Comparison of ENCODE assay signal across 12 cellular contexts in the genomic region with DNA sequence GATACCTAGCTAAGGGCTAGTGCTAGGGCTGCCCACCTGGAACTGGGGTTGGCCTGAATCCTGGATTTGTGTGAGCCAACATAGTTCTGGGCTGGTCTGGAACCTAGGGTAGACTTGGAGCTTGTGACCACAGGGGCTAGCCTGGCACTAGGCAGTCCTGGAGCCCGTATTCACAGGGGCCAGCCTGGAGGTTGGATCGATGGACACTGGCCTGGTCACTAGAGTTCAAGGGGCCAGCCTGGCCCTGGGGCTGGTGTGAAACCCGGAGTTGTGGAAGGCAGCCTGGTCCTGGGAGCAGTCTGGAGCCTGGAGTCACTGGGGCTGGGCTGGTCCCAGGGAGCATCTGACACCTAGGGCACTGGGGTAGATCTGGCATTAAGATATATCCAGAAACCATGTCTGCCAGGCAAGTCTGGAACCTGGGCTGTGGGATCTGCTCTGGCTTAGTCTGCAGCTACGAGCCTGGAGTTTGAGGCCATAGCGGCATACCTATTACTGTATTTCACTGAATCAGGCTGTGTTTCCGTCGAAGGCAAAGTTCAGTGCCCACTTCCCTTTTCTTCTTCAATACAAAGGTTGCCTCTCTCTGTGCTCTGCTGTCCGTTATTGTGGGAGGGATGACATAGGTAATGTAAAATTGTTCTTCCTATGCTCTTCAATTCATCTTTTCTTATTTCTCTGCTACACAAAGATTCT. TPM values are rescaled to one million over a fixed set of nuclear protein-coding genes. Genes with fewer than 3 reads are reported as not detected.
DNase-seq lines count a peak whose midpoint lies in the region; ATAC-seq and TF ChIP-seq lines count a peak whose summit lies in the region.
"Had no signal": no experiment of that assay in that cellular context is flagged by ENCODE, and none has a peak within 500 bp of the region (broad histone marks: within the 10 kb centered on the region; RNA-seq: fewer than 3 reads in every experiment).

No MANE protein-coding gene starts in this region.

- H2BK15ac ChIP-seq in IMR-90 (ENCODE audit: low read depth, low read length), result no peak overlapping the region

- H4K91ac ChIP-seq in IMR-90 (ENCODE audit: insufficient read depth, low read depth, low read length), result no peak overlapping the region

- H3K27ac ChIP-seq in IMR-90 (ENCODE audit: insufficient read depth, low read length) (no peak overlapping the region), spleen (peak overlapping the region in 6 of 8 donors; percentile 23 to 82 (median 63))
- H3K27ac ChIP-seq: ascending aorta had no signal

- no peak overlapping the region for H3K14ac ChIP-seq in IMR-90 (replicated peaks; ENCODE audit: low read depth, low read length)

- H3K9ac ChIP-seq in IMR-90 (ENCODE audit: low read depth, low read length), result no peak overlapping the region

- H3K18ac ChIP-seq in IMR-90 (ENCODE audit: low read depth, low read length), result no peak overlapping the region

- WGBS in IMR-90 (ENCODE audit: extremely low coverage in 2 of 2, insufficient read length in 1 of 2), 2 experiments, result 39% methylated on average over 2 of the region's 8 CpGs; no CpG with 5 or more reads in 1 of the 2 experiments
- 53 to 66% (median 58%) methylated on average over 8 of the region's 8 CpGs for whole genome bisulfite sequencing in spleen, 5 donors

- no peaks in the 10 kb centered on the region for H3K79me1 ChIP-seq in IMR-90 (ENCODE audit: low read depth in 1 of 2, low read length in 2 of 2)

- CTCF ChIA-PET in IMR-90 (lab: Yijun Ruan, JAX), result interaction anchor here (0.6 kb wide), 1 partner anchor 19 kb away, joined by 4 read pairs; no protein-coding TSS in a partner anchor

- H4K8ac ChIP-seq in IMR-90 (ENCODE audit: low read depth in 2 of 2, low read length in 2 of 2), result no peak overlapping the region

- H2AK9ac ChIP-seq in IMR-90 (replicated peaks; ENCODE audit: low read depth, low read length, poor library complexity), result peak overlapping the region; percentile 28

- H3K4me3 ChIP-seq in IMR-90 (ENCODE audit: insufficient read depth, low read depth, low read length) (no peak overlapping the region), spleen (no peak overlapping the region)
- H3K4me3 ChIP-seq: ascending aorta had no signal

- no peak for TF ChIP-seq RAD21 in IMR-90 (IDR thresholded peaks at IDR 0.05; ENCODE audit: low read length)

- H3K9me3 ChIP-seq in IMR-90 (ENCODE audit: control insufficient read depth, insufficient read depth, low read length) (no peaks in the 10 kb centered on the region), spleen (peaks cover 0 to 10% (median 5%) of the 10 kb centered on the region in 8 donors)
- H3K9me3 ChIP-seq: ascending aorta had no signal

- dilution Hi-C loops in IMR-90 (cut with HindIII; ENCODE audit: low sequenced_read_pairs, unreplicated experiment), result no loop called here

- H3K23ac ChIP-seq in IMR-90 (ENCODE audit: low read depth, low read length), result no peak overlapping the region

- no peak overlapping the region for H3K56ac ChIP-seq in IMR-90 (ENCODE audit: extremely low read depth, insufficient read depth, low read length)

- ATAC-seq in GM19043 (IDR thresholded peaks at IDR 0.05; ENCODE audit: low read depth, unreplicated experiment) (peak; percentile 87), HG02759 (IDR thresholded peaks at IDR 0.05; ENCODE audit: unreplicated experiment) (peak; percentile 88), IMR-90 (ENCODE audit: low read depth) (no peak)
- ATAC-seq: activated CD4-positive, alpha-beta T cell treated with anti-CD3 and anti-CD28 coated beads for 36 hours had no signal

- H3K36me3 ChIP-seq in IMR-90 (ENCODE audit: control insufficient read depth, insufficient read depth, low read length), result no peaks in the 10 kb centered on the region
- no peaks in the 10 kb centered on the region for H3K36me3 ChIP-seq in spleen
- H3K36me3 ChIP-seq: ascending aorta had no signal

- H3K4me1 ChIP-seq in IMR-90 (ENCODE audit: control insufficient read depth, insufficient read depth, low read length) (no peaks in the 10 kb centered on the region), spleen (peaks cover 0 to 29% (median 6%) of the 10 kb centered on the region in 6 donors)
- H3K4me1 ChIP-seq: ascending aorta had no signal

- H2BK120ac ChIP-seq in IMR-90 (ENCODE audit: low read depth, low read length), result no peak overlapping the region

- H2AK5ac ChIP-seq in IMR-90 (ENCODE audit: low read depth, low read length), result no peak overlapping the region

- no peak for DNase-seq in IMR-90
- peak; percentile 78 for DNase-seq in spleen
- no peak for DNase-seq in GF-D8 (lab: John Stamatoyannopoulos, UW)
- DNase-seq in kidney tubule cell (ENCODE audit: low spot score), result no peak
- no peak for DNase-seq in COR-L47 (lab: John Stamatoyannopoulos, UW)
- no peak for DNase-seq in C1 segment of cervical spinal cord (lab: John Stamatoyannopoulos, UW)
- DNase-seq: activated CD4-positive, alpha-beta T cell treated with anti-CD3 and anti-CD28 coated beads for 36 hours had no signal

- no peak overlapping the region for H2AFZ ChIP-seq in IMR-90 (replicated peaks; ENCODE audit: low read length, poor library complexity)

- H4K5ac ChIP-seq in IMR-90 (ENCODE audit: low read depth, low read length), result no peak overlapping the region

- no TSS peak for BruUV-seq in IMR-90 (replicated peaks; lab: Mats Ljungman, UMichigan)

- H3K9me1 ChIP-seq in IMR-90 (ENCODE audit: insufficient read depth, low read length), result no peaks in the 10 kb centered on the region

- TF ChIP-seq CTCF in IMR-90 (conservative IDR thresholded peaks at IDR 0.05; ENCODE audit: low read depth, low read length) (no peak), spleen (IDR thresholded peaks at IDR 0.05 in 8 of 11, conservative IDR thresholded peaks at IDR 0.05 in 3 of 11) (no peak)

- H3K27me3 ChIP-seq in IMR-90 (ENCODE audit: control insufficient read depth, insufficient read depth, low read length), result no peaks in the 10 kb centered on the region; the same call in 1 of the 2 replicates
- peaks cover 0 to 14% (median 0%) of the 10 kb centered on the region in 7 donors for H3K27me3 ChIP-seq in spleen (replicated peaks in 1 of 7)
- H3K27me3 ChIP-seq: ascending aorta had no signal

- no peak overlapping the region for H3K4me2 ChIP-seq in IMR-90 (ENCODE audit: low read depth, low read length)

- TF ChIP-seq POLR2A in IMR-90 (IDR thresholded peaks at IDR 0.05; ENCODE audit: low read depth, low read length) (no peak), spleen (IDR thresholded peaks at IDR 0.05) (no peak)

- intact Hi-C loops in IMR-90 (cut with micrococcal nuclease), result no loop called here
- intact Hi-C loops in spleen (cut with DNase I; ENCODE audit: low total_unique reads), result no loop called here

- no peak overlapping the region for H2BK5ac ChIP-seq in IMR-90 (ENCODE audit: low read depth, low read length, poor library complexity, severe bottlenecking)

- in situ Hi-C loops in IMR-90 (cut with MboI; ENCODE audit: low sequenced_read_pairs), result no loop called here

- H4K20me1 ChIP-seq in IMR-90 (ENCODE audit: insufficient read depth, low read length), result no peaks in the 10 kb centered on the region

- POLR2A ChIA-PET in IMR-90 (lab: Charles Lee; ENCODE audit: unreplicated experiment), result no interaction called here

- no peak overlapping the region for H2BK20ac ChIP-seq in IMR-90 (ENCODE audit: low read depth, low read length)

- no peak overlapping the region for H3K4ac ChIP-seq in IMR-90 (ENCODE audit: low read depth, low read length)

TF ChIP-seq in IMR-90, 13 proteins besides CTCF, POLR2A, EP300 and RAD21:
- TF ChIP-seq BHLHE40 (IDR thresholded peaks at IDR 0.05; ENCODE audit: low read depth, low read length) (no peak), MAZ (IDR thresholded peaks at IDR 0.05; ENCODE audit: borderline replicate concordance, low read depth, low read length) (no peak), CHD1 (IDR thresholded peaks at IDR 0.05; ENCODE audit: low read depth, low read length) (no peak), NFE2L2 (IDR thresholded peaks at IDR 0.05; ENCODE audit: low read depth, low read length) (no peak), SMC3 (IDR thresholded peaks at IDR 0.05; ENCODE audit: low read depth, low read length) (no peak), MAFK (IDR thresholded peaks at IDR 0.05; ENCODE audit: low read depth, low read length) (no peak), MXI1 (IDR thresholded peaks at IDR 0.05; ENCODE audit: borderline replicate concordance, low read depth, low read length) (no peak), RCOR1 (IDR thresholded peaks at IDR 0.05; ENCODE audit: insufficient replicate concordance, low read length) (no peak), RFX5 (IDR thresholded peaks at IDR 0.05; ENCODE audit: low read depth, low read length) (no peak), FOS (IDR thresholded peaks at IDR 0.05; ENCODE audit: low read depth, low read length) (no peak), CEBPB (IDR thresholded peaks at IDR 0.05; ENCODE audit: low read depth, low read length) (no peak)
- TF ChIP-seq, protein P1, sequence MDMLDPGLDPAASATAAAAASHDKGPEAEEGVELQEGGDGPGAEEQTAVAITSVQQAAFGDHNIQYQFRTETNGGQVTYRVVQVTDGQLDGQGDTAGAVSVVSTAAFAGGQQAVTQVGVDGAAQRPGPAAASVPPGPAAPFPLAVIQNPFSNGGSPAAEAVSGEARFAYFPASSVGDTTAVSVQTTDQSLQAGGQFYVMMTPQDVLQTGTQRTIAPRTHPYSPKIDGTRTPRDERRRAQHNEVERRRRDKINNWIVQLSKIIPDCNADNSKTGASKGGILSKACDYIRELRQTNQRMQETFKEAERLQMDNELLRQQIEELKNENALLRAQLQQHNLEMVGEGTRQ (IDR thresholded peaks at IDR 0.05; ENCODE audit: low read depth, low read length), result no peak
- TF ChIP-seq, protein P2, sequence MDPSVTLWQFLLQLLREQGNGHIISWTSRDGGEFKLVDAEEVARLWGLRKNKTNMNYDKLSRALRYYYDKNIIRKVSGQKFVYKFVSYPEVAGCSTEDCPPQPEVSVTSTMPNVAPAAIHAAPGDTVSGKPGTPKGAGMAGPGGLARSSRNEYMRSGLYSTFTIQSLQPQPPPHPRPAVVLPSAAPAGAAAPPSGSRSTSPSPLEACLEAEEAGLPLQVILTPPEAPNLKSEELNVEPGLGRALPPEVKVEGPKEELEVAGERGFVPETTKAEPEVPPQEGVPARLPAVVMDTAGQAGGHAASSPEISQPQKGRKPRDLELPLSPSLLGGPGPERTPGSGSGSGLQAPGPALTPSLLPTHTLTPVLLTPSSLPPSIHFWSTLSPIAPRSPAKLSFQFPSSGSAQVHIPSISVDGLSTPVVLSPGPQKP (IDR thresholded peaks at IDR 0.05; ENCODE audit: borderline replicate concordance, low read depth, low read length), result no peak

RNA-seq across cellular contexts. Expression of gene GLYATL1B, which starts 9.1 kb away (rescaled TPM):
- total RNA-seq in IMR-90 (2012; rRNA removed) (not detected in 2 replicates), spleen (not detected)
- polyA plus RNA-seq in IMR-90 (2012; rRNA removed) (not detected in 2 replicates), spleen (not detected)
- not detected in 2 replicates for polyA plus RNA-seq in IMR-90 (2012; cell fraction: cytosol; rRNA removed)
- not detected in 2 replicates for polyA plus RNA-seq in IMR-90 (2012; cell fraction: nucleus; rRNA removed; ENCODE audit: low replicate concordance)
- total RNA-seq: activated CD4-positive, alpha-beta T cell treated with anti-CD3 and anti-CD28 coated beads for 36 hours; ascending aorta; lung microvascular endothelial cell; skeletal muscle tissue had no signal

RNA-seq across cellular contexts. Expression of gene FAM111B, which starts 30.0 kb away (rescaled TPM):
- 9.3 and 13.9 TPM in 2 replicates for total RNA-seq in IMR-90 (2012; rRNA removed)
- polyA plus RNA-seq in IMR-90 (2012; rRNA removed), result 2.9 and 3.2 TPM in 2 replicates
- polyA plus RNA-seq in IMR-90 (2012; cell fraction: cytosol; rRNA removed), result 0.18 and 0.50 TPM in 2 replicates
- 0.15 and 0.73 TPM in 2 replicates for polyA plus RNA-seq in IMR-90 (2012; cell fraction: nucleus; rRNA removed; ENCODE audit: low replicate concordance)
- 1 to 10 TPM; 1.2 to 5.8 (median 3.4) TPM for total RNA-seq in spleen
- polyA plus RNA-seq in spleen, result 1 to 10 TPM; 1.1 to 2.7 (median 1.6) TPM
- total RNA-seq: ascending aorta had no signal
